In the genomic region with DNA sequence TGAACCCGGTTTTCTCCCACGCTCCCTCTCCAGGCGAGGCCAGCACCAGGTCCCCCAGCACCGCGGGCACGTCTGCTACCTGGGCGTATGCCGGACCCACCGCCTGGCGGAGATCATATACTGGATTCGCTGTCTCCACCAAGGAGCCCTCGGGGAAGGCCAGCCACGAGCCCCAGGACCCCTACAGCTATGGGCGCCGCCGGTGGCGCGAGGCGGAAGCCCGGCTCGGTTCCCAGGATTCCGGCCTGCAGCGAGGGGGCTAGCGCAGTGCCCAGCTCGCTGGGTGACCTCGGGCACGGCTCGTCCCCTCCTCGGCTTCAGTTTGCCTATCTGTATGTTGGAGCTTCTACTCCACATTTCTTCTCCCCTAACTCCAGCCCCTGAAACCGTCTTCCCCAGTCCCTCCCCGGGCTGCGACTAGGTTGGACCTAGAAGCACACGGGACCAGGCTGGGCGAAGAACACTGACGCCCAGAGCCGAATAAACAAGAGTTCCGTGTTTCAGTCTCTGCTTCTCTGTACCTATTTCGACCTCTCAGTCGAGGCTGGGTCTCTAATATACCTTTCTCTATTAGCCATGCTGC, we compare ENCODE assay signal across 8 cellular contexts. TPM values are rescaled to one million over a fixed set of nuclear protein-coding genes. Genes with fewer than 3 reads are reported as not detected.
A peak's percentile ranks its signal among the peaks of the same experiment; 100 is the strongest.
DNase-seq lines count a peak whose midpoint lies in the region; ATAC-seq and TF ChIP-seq lines count a peak whose summit lies in the region.

No MANE protein-coding gene starts in this region.

- H3K27ac ChIP-seq in mammary epithelial cell (ENCODE audit: insufficient read depth, low read depth, low read length) (no peak overlapping the region), right lobe of liver (peak overlapping the region in 2 of 3 donors; percentile 21 to 54), thoracic aorta (peak overlapping the region; percentile 23 to 30)

- no peak for TF ChIP-seq POLR2A in right lobe of liver (IDR thresholded peaks at IDR 0.05)

- ATAC-seq in right lobe of liver (peak; percentile 6 to 44 (median 17)), thoracic aorta (ENCODE audit: insufficient number of reproducible peaks, low FRiP score, low read depth) (no peak), GM21576 (IDR thresholded peaks at IDR 0.05; ENCODE audit: unreplicated experiment) (no peak)

- H3K4me1 ChIP-seq in mammary epithelial cell (ENCODE audit: insufficient read depth, low read length) = peaks cover 15% of the 10 kb centered on the region
- H3K4me1 ChIP-seq in right lobe of liver = peaks cover 0 to 17% (median 2%) of the 10 kb centered on the region in 4 donors
- H3K4me1 ChIP-seq in thoracic aorta (ENCODE audit: control insufficient read depth in 1 of 2, low read depth in 2 of 2) = peaks cover 4 to 28% of the 10 kb centered on the region in 2 donors

- H3K9ac ChIP-seq in mammary epithelial cell (ENCODE audit: insufficient read depth, low read length) = no peak overlapping the region

- no TSS peak for BruUV-seq in mammary epithelial cell (replicated peaks; lab: Mats Ljungman, UMichigan)

- H3K9me3 ChIP-seq in mammary epithelial cell (replicated peaks; ENCODE audit: insufficient read depth, low read length) = no peaks in the 10 kb centered on the region
- H3K9me3 ChIP-seq in right lobe of liver = no peaks in the 10 kb centered on the region
- H3K9me3 ChIP-seq in thoracic aorta = no peaks in the 10 kb centered on the region

- CTCF ChIA-PET in mammary epithelial cell (lab: Charles Lee; ENCODE audit: low non-redundant PET) = no interaction called here

- H3K79me2 ChIP-seq in mammary epithelial cell (ENCODE audit: insufficient read depth, low read length) = peaks cover under 1% of the 10 kb centered on the region

- in situ Hi-C loops in mammary epithelial cell (cut with MboI; ENCODE audit: low sequenced_read_pairs in 2 of 2) = no loop called here

- H3K27me3 ChIP-seq in mammary epithelial cell (ENCODE audit: insufficient read depth, low read length) (peaks cover 5% of the 10 kb centered on the region), right lobe of liver (no peaks in the 10 kb centered on the region), thoracic aorta (replicated peaks; ENCODE audit: insufficient read depth) (no peaks in the 10 kb centered on the region)

- H4K20me1 ChIP-seq in mammary epithelial cell (ENCODE audit: insufficient read depth, low read length) = peaks cover 2% of the 10 kb centered on the region

- H3K36me3 ChIP-seq in mammary epithelial cell (ENCODE audit: insufficient read depth, low read length) (peaks cover 3% of the 10 kb centered on the region), right lobe of liver (peaks cover 0 to 8% (median 3%) of the 10 kb centered on the region in 4 donors), thoracic aorta (peaks cover 10% of the 10 kb centered on the region)

- WGBS in mammary epithelial cell (ENCODE audit: low coverage, missing lambda C conversion rate) = 44% methylated on average over 20 of the region's 39 CpGs
- WGBS in right lobe of liver (ENCODE audit: insufficient coverage, low coverage, low lambda C conversion rate, missing lambda C conversion rate) = 2% methylated on average over 10 of the region's 39 CpGs

- no peak for TF ChIP-seq CTCF in mammary epithelial cell (conservative IDR thresholded peaks at IDR 0.05 in 1 of 2, IDR thresholded peaks at IDR 0.05 in 1 of 2; ENCODE audit: extremely low read depth in 1 of 2, insufficient read depth in 1 of 2, low read depth in 1 of 2, low read length in 2 of 2)
- TF ChIP-seq CTCF in right lobe of liver (IDR thresholded peaks at IDR 0.05) = no peak
- TF ChIP-seq CTCF in thoracic aorta (IDR thresholded peaks at IDR 0.05) = peak; percentile 19

- H2AFZ ChIP-seq in mammary epithelial cell (ENCODE audit: low read depth, low read length) = peak overlapping the region; percentile 58

- intact Hi-C loops in mammary epithelial cell (cut with micrococcal nuclease) (loop anchor here (5.0 kb wide), 1 partner anchor 77 kb away; a partner anchor contains a TSS), right lobe of liver (cut with DNase I) (no loop called here)

- DNase-seq in NCI-H2107 treated with DMSO at 0.1 percent for 48 hours (lab: John Stamatoyannopoulos, UW; ENCODE audit: unreplicated experiment) (peak; percentile 25), NCI-H2107 (lab: John Stamatoyannopoulos, UW) (no peak), mammary epithelial cell (no peak), right lobe of liver (no peak), thoracic aorta (ENCODE audit: low spot score) (no peak), NCI-H1048 (lab: John Stamatoyannopoulos, UW) (no peak), germinal center (ENCODE audit: low spot score) (no peak)

- peak overlapping the region in 1 of 3 experiments; percentile 5 for H3K4me3 ChIP-seq in mammary epithelial cell (replicated peaks in 1 of 3; ENCODE audit: insufficient read depth in 1 of 3, low read depth in 2 of 3, low read length in 3 of 3)
- H3K4me3 ChIP-seq in right lobe of liver = peak overlapping the region; percentile 23 to 39 (median 24)
- H3K4me3 ChIP-seq in thoracic aorta = peak overlapping the region; percentile 74

- dilution Hi-C loops in mammary epithelial cell (cut with HindIII; ENCODE audit: low sequenced_read_pairs) = no loop called here

- peak overlapping the region; percentile 60 for H3K4me2 ChIP-seq in mammary epithelial cell (ENCODE audit: insufficient read depth, low read depth, low read length)

RNA-seq across cellular contexts. Expression of a gene that starts 0.8 kb away (rescaled TPM):
- total RNA-seq in mammary epithelial cell = under 1 TPM; 0.78 to 0.83 TPM
- polyA plus RNA-seq in mammary epithelial cell = 0.12 TPM
- not detected for polyA minus RNA-seq in mammary epithelial cell
- 1 to 10 TPM in 3 of 6 experiments, under 1 TPM in 3; 0.43 to 6.7 (median 0.97) TPM for total RNA-seq in right lobe of liver
- total RNA-seq in thoracic aorta = 1 to 10 TPM; 2.5 to 3.9 TPM

RNA-seq across cellular contexts. Expression of a gene that starts 0.8 kb away (rescaled TPM):
- total RNA-seq in mammary epithelial cell = 1 to 10 TPM in 1 of 2 donors, under 1 TPM in 1; 0.50 to 3.0 TPM
- 1.2 TPM for polyA plus RNA-seq in mammary epithelial cell
- 0.26 TPM for polyA minus RNA-seq in mammary epithelial cell
- total RNA-seq in right lobe of liver = under 1 TPM; 0.19 to 0.70 (median 0.51) TPM
- 1 to 10 TPM; 2.8 to 6.4 TPM for total RNA-seq in thoracic aorta

RNA-seq across cellular contexts. Expression of a gene that starts 13.1 kb away (rescaled TPM):
- 100 to 1,000 TPM; 173 to 194 TPM for total RNA-seq in mammary epithelial cell
- polyA plus RNA-seq in mammary epithelial cell = 383 TPM
- polyA minus RNA-seq in mammary epithelial cell = 226 TPM
- total RNA-seq in right lobe of liver = 10 to 100 TPM; 25.3 to 63.2 (median 39.9) TPM
- 100 to 1,000 TPM; 116 to 118 TPM for total RNA-seq in thoracic aorta

RNA-seq across cellular contexts. Expression of a gene that starts 24.4 kb away (rescaled TPM):
- 10 to 100 TPM in 1 of 2 donors, 1 to 10 TPM in 1; 4.3 to 43.1 TPM for total RNA-seq in mammary epithelial cell
- 24.8 TPM for polyA plus RNA-seq in mammary epithelial cell
- 10.5 TPM for polyA minus RNA-seq in mammary epithelial cell
- total RNA-seq in right lobe of liver = 10 to 100 TPM in 4 of 6 experiments, 1 to 10 TPM in 2; 4.5 to 11.6 (median 10.5) TPM
- total RNA-seq in thoracic aorta = 1 to 10 TPM; 2.5 to 3.0 TPM

RNA-seq across cellular contexts. Expression of a gene that starts 24.5 kb away (rescaled TPM):
- total RNA-seq in mammary epithelial cell (10 to 100 TPM; 39.7 to 94.2 TPM), right lobe of liver (10 to 100 TPM; 29.6 to 41.8 (median 35.3) TPM), thoracic aorta (10 to 100 TPM; 33.2 to 52.9 TPM)
- 67.8 TPM for polyA plus RNA-seq in mammary epithelial cell
- 36.3 TPM for polyA minus RNA-seq in mammary epithelial cell

Comparison
In these comparisons a context has a peak if more than half of its experiments do, and no peak if none do; other contexts are left out.
1. ATAC-seq: peak in right lobe of liver (4 of 4); none in thoracic aorta (single experiment) and GM21576 (single experiment).